8 cellular contexts compared by ENCODE assay signal in the genomic region with DNA sequence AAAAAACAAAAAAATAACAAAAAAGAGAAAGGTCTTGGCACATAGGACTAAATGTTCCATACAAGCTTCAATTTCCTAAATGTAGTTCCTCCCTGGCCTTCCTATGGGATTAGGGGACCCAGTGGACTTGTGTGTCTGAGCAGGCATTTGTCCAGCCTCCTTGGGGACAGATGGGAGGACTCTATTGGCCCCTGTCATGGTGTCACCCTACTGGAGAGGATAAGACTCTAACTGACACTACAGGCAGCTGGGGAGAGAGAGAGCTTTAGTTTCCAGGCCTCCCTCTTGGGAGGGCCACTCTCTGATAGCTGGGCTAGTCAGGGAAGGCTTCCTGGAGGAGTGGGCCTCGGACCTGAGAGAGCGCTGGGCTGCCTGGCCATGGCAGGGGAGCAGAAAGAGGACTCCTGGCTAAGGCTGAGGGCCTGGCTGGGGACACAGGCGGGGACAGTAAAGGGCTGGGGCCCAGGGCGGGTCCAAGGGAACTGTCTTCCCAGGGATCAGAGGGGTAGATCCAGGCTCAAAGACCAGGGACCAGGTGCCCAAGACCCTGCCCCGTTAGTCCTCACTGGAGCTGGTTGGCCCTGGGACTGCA.
DNase-seq lines count a peak whose midpoint lies in the region; ATAC-seq and TF ChIP-seq lines count a peak whose summit lies in the region.
"Not testable (repeated sequence)": the region's sequence is repeated elsewhere in the genome, so short reads cannot be mapped to it uniquely, and the experiment has no call there.

No MANE protein-coding gene starts in this region.

- TF ChIP-seq CTCF in OCI-LY7 (conservative IDR thresholded peaks at IDR 0.05; ENCODE audit: low read length); upper lobe of left lung (IDR thresholded peaks at IDR 0.05): not testable (repeated sequence)

- not testable (repeated sequence) for H3K27me3 ChIP-seq in upper lobe of left lung

- not testable (repeated sequence) for TF ChIP-seq EP300 in upper lobe of left lung (IDR thresholded peaks at IDR 0.05)

- H3K9me2 ChIP-seq in OCI-LY7 (ENCODE audit: insufficient read depth, low read length), result not testable (repeated sequence)

- POLR2A ChIA-PET in OCI-LY7 (lab: Charles Lee), result not testable (repeated sequence)

- not testable (repeated sequence) for TF ChIP-seq POLR2A in upper lobe of left lung (IDR thresholded peaks at IDR 0.05)

- not testable (repeated sequence) for H3K79me2 ChIP-seq in OCI-LY7 (ENCODE audit: insufficient read depth, low read depth, low read length)

- not testable (repeated sequence) for H3K27ac ChIP-seq in OCI-LY7 (ENCODE audit: low read depth, low read length, poor library complexity, severe bottlenecking); upper lobe of left lung

- no CpG with 5 or more reads among the region's 5 CpGs for WGBS in upper lobe of left lung, 2 donors

- ATAC-seq in GM18873 (IDR thresholded peaks at IDR 0.05; ENCODE audit: low FRiP score, unreplicated experiment) (peak; percentile 29), GM19463 (IDR thresholded peaks at IDR 0.05; ENCODE audit: unreplicated experiment) (peak; percentile 32), GM21737 (IDR thresholded peaks at IDR 0.05; ENCODE audit: unreplicated experiment) (peak; percentile 32), HG02885 (IDR thresholded peaks at IDR 0.05; ENCODE audit: poor library complexity, unreplicated experiment) (peak; percentile 46), HG03175 (IDR thresholded peaks at IDR 0.05; ENCODE audit: unreplicated experiment) (peak; percentile 51), left ventricle myocardium superior (peak; percentile 55), upper lobe of left lung (ENCODE audit: low FRiP score in 2 of 2) (peak; percentile 66 to 67)

- not testable (repeated sequence) for H3K36me3 ChIP-seq in OCI-LY7 (ENCODE audit: insufficient read depth, low read length); upper lobe of left lung

- H2AFZ ChIP-seq in OCI-LY7 (ENCODE audit: low read length), result not testable (repeated sequence)

- CTCF ChIA-PET in OCI-LY7 (lab: Charles Lee; ENCODE audit: unreplicated experiment), result not testable (repeated sequence)

- intact Hi-C loops in OCI-LY7 (cut with micrococcal nuclease; ENCODE audit: unreplicated experiment); left ventricle myocardium superior (cut with micrococcal nuclease): not testable (repeated sequence)

- not testable (repeated sequence) for H3K9me3 ChIP-seq in OCI-LY7 (ENCODE audit: low read length); upper lobe of left lung

- DNase-seq in OCI-LY7 (ENCODE audit: low spot score); left ventricle myocardium superior; upper lobe of left lung: not testable (repeated sequence)

- not testable (repeated sequence) for H3K4me1 ChIP-seq in OCI-LY7 (ENCODE audit: insufficient read depth, low read length, poor library complexity, severe bottlenecking); upper lobe of left lung

- H3K4me3 ChIP-seq in OCI-LY7 (ENCODE audit: low read depth, low read length, poor library complexity, severe bottlenecking); upper lobe of left lung: not testable (repeated sequence)

- H3K4me2 ChIP-seq in OCI-LY7 (ENCODE audit: low read length), result not testable (repeated sequence)

- not testable (repeated sequence) for H4K20me1 ChIP-seq in OCI-LY7 (ENCODE audit: insufficient read depth, low read length)

- TSS peak; percentile 87 for BruUV-seq in OCI-LY7 (replicated peaks; lab: Mats Ljungman, UMichigan)
